26 cellular contexts compared by ENCODE assay signal in the genomic region with DNA sequence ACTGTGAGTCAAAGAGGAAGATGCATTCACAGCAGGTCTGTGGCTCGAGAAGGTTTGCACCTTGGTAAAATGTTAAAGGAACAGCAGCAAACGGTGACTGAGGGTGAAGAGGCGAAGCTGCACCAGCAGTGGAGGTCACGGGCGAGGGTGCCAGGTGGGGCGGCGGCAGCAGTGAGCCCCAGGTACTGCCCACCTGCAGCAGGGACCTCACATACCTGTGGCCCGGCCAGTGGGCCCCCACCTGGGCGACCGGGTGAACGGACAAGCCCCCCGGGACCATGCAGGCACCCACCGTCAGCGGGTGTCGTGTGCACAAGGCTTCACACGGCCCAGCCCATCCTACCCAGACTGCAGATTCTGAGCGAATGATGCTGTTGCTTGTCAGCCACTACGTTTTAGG. TPM values are rescaled to one million over a fixed set of nuclear protein-coding genes. Genes with fewer than 3 reads are reported as not detected.
"Had no signal": no experiment of that assay in that cellular context is flagged by ENCODE, and none has a peak within 500 bp of the region (broad histone marks: within the 10 kb centered on the region; RNA-seq: fewer than 3 reads in every experiment).

No MANE protein-coding gene starts in this region.

- H3K36me3 Mint-ChIP-seq: activated CD4-positive, alpha-beta memory T cell treated with anti-CD3 and anti-CD28 coated beads for 36 hours; activated naive CD4-positive, alpha-beta T cell treated with anti-CD3 and anti-CD28 coated beads, Interleukin-2, amount 50 U/mL, for 24 hours; mesothelial cell of epicardium; naive B cell; stimulated activated effector memory CD8-positive, alpha-beta T cell treated with anti-CD3 and anti-CD28 coated beads, Interleukin-12 subunit alpha, Interleukin-12 subunit beta, amount 100 ng/mL, for 72 hours had no signal

- H3K27me3 Mint-ChIP-seq: activated CD4-positive, alpha-beta T cell treated with anti-CD3 and anti-CD28 coated beads, Interleukin-2, amount 10 ng/mL, durations not matched to agents 24 days and 14 days had no signal

- H3K27ac ChIP-seq: breast epithelium, esophagus muscularis mucosa, foreskin keratinocyte, left ventricle myocardium inferior, pancreas, psoas muscle, upper lobe of left lung had no signal

- H3K9me3 ChIP-seq: pancreas, psoas muscle had no signal

- H3K4me1 Mint-ChIP-seq: activated CD4-positive, alpha-beta T cell treated with anti-CD3 and anti-CD28 coated beads, Interleukin-2, amount 10 ng/mL, durations not matched to agents 24 days and 14 days; activated naive CD4-positive, alpha-beta T cell treated with anti-CD3 and anti-CD28 coated beads, Interleukin-2, amount 50 U/mL, for 24 hours; activated naive CD8-positive, alpha-beta T cell treated with anti-CD3 and anti-CD28 coated beads, Interleukin-2, amount 50 U/mL, for 24 hours; mesothelial cell of epicardium; naive B cell; stimulated activated effector memory CD8-positive, alpha-beta T cell treated with anti-CD3 and anti-CD28 coated beads, Interleukin-12 subunit alpha, Interleukin-12 subunit beta, amount 100 ng/mL, for 72 hours had no signal

- H3K36me3 ChIP-seq: breast epithelium, esophagus muscularis mucosa, left ventricle myocardium inferior, pancreas, upper lobe of left lung had no signal

- H3K4me3 Mint-ChIP-seq: activated CD4-positive, alpha-beta memory T cell treated with anti-CD3 and anti-CD28 coated beads for 36 hours; activated CD4-positive, alpha-beta T cell treated with anti-CD3 and anti-CD28 coated beads, Interleukin-2, amount 10 ng/mL, durations not matched to agents 24 days and 14 days; activated naive CD4-positive, alpha-beta T cell treated with anti-CD3 and anti-CD28 coated beads, Interleukin-2, amount 50 U/mL, for 24 hours; activated naive CD8-positive, alpha-beta T cell treated with anti-CD3 and anti-CD28 coated beads, Interleukin-2, amount 50 U/mL, for 24 hours; mesothelial cell of epicardium; nephron progenitor cell; stimulated activated effector memory CD8-positive, alpha-beta T cell treated with anti-CD3 and anti-CD28 coated beads, Interleukin-12 subunit alpha, Interleukin-12 subunit beta, amount 100 ng/mL, for 72 hours; stimulated activated naive CD8-positive, alpha-beta T cell treated with anti-CD3 and anti-CD28 coated beads, Interleukin-15, Interleukin-2, amounts not matched to agents 100 ng/mL and 50 ng/mL, for 24 hours had no signal

- H3K4me1 ChIP-seq: breast epithelium, esophagus muscularis mucosa, foreskin keratinocyte, left ventricle myocardium inferior, pancreas, psoas muscle, upper lobe of left lung had no signal

- H3K27me3 ChIP-seq: foreskin keratinocyte, pancreas, upper lobe of left lung had no signal

- H3K9me3 Mint-ChIP-seq: activated CD4-positive, alpha-beta T cell treated with anti-CD3 and anti-CD28 coated beads, Interleukin-2, amount 10 ng/mL, durations not matched to agents 24 days and 14 days; activated naive CD4-positive, alpha-beta T cell treated with anti-CD3 and anti-CD28 coated beads, Interleukin-2, amount 50 U/mL, for 24 hours; activated naive CD8-positive, alpha-beta T cell treated with anti-CD3 and anti-CD28 coated beads, Interleukin-2, amount 50 U/mL, for 24 hours; mesothelial cell of epicardium; stimulated activated effector memory CD8-positive, alpha-beta T cell treated with anti-CD3 and anti-CD28 coated beads, Interleukin-12 subunit alpha, Interleukin-12 subunit beta, amount 100 ng/mL, for 72 hours; stimulated activated naive CD8-positive, alpha-beta T cell treated with anti-CD3 and anti-CD28 coated beads, Interleukin-15, Interleukin-2, amounts not matched to agents 100 ng/mL and 50 ng/mL, for 24 hours had no signal

- H3K27ac Mint-ChIP-seq: activated CD4-positive, alpha-beta memory T cell treated with anti-CD3 and anti-CD28 coated beads for 36 hours; activated CD4-positive, alpha-beta T cell treated with anti-CD3 and anti-CD28 coated beads, Interleukin-2, amount 10 ng/mL, durations not matched to agents 24 days and 14 days; activated naive CD4-positive, alpha-beta T cell treated with anti-CD3 and anti-CD28 coated beads, Interleukin-2, amount 50 U/mL, for 24 hours; activated naive CD8-positive, alpha-beta T cell treated with anti-CD3 and anti-CD28 coated beads, Interleukin-2, amount 50 U/mL, for 24 hours; mesothelial cell of epicardium; naive B cell; nephron progenitor cell; stimulated activated effector memory CD8-positive, alpha-beta T cell treated with anti-CD3 and anti-CD28 coated beads, Interleukin-12 subunit alpha, Interleukin-12 subunit beta, amount 100 ng/mL, for 72 hours; stimulated activated naive CD8-positive, alpha-beta T cell treated with anti-CD3 and anti-CD28 coated beads, Interleukin-15, Interleukin-2, amounts not matched to agents 100 ng/mL and 50 ng/mL, for 24 hours had no signal

- DNase-seq: activated CD4-positive, alpha-beta memory T cell treated with anti-CD3 and anti-CD28 coated beads for 36 hours; activated CD4-positive, alpha-beta T cell treated with anti-CD3 and anti-CD28 coated beads, Interleukin-2, amount 10 ng/mL, durations not matched to agents 24 days and 14 days; activated CD4-positive, CD25-positive, alpha-beta regulatory T cell treated with anti-CD3 and anti-CD28 coated beads, Interleukin-2, amount 50 U/mL, for 72 hours; activated CD8-positive, alpha-beta memory T cell treated with anti-CD3 and anti-CD28 coated beads, Interleukin-2, amount 50 U/mL, for 4 hours; activated naive CD8-positive, alpha-beta T cell treated with anti-CD3 and anti-CD28 coated beads, Interleukin-2, amount 50 U/mL, for 24 hours; activated T-cell treated with anti-CD3 and anti-CD28 coated beads, Interleukin-2, amount 50 U/mL, for 1 hour; amygdala; central memory CD4-positive, alpha-beta T cell; foreskin keratinocyte; left ventricle myocardium inferior; mammary epithelial cell; naive B cell; nephron progenitor cell; stimulated activated CD4-positive, alpha-beta T cell treated with anti-CD3 and anti-CD28 coated beads, Interleukin-12 subunit alpha, Interleukin-12 subunit beta, amount 100 ng/mL, for 4 hours; stimulated activated CD4-positive, alpha-beta T cell treated with anti-CD3 and anti-CD28 coated beads, Interleukin-4, amount 100 ng/mL, for 24 hours had no signal

- H3K4me3 ChIP-seq: breast epithelium, esophagus muscularis mucosa, left ventricle myocardium inferior, pancreas, psoas muscle, upper lobe of left lung had no signal

RNA-seq across cellular contexts. Expression of a gene that starts 23.6 kb away (rescaled TPM):
- total RNA-seq: activated CD4-positive, alpha-beta memory T cell treated with anti-CD3 and anti-CD28 coated beads for 36 hours; activated CD4-positive, alpha-beta T cell treated with anti-CD3 and anti-CD28 coated beads, Interleukin-2, amount 10 ng/mL, durations not matched to agents 24 days and 14 days; activated CD8-positive, alpha-beta memory T cell treated with anti-CD3 and anti-CD28 coated beads for 36 hours; foreskin keratinocyte; left ventricle myocardium inferior; mesothelial cell of epicardium; T-helper 1 cell treated with Interleukin-12 subunit alpha and Interleukin-12 subunit beta and Interleukin-4 antibody, amounts not matched to agents 30 ng/mL and 1 ng/mL, for 36 hours had no signal
- polyA plus RNA-seq: foreskin keratinocyte, mammary epithelial cell, pancreas had no signal
